7 cellular contexts compared by ENCODE assay signal in genomic region chr4:78664296-78664695, GRCh38.
DNase-seq lines count a peak whose midpoint lies in the region; ATAC-seq and TF ChIP-seq lines count a peak whose summit lies in the region.
"Not testable (repeated sequence)": the region's sequence is repeated elsewhere in the genome, so short reads cannot be mapped to it uniquely, and the experiment has no call there.

No MANE protein-coding gene starts in this region.

- H3K36me3 Mint-ChIP-seq in GM23338 (ENCODE audit: low read depth); activated T-helper 1 cell treated with anti-CD3 and anti-CD28 coated beads, Interleukin-12 subunit alpha, Interleukin-12 subunit beta, Interleukin-2, Interleukin-4 antibody, amounts not matched to agents 30 ng/mL and 10 ng/mL and 1 ng/mL, durations not matched to agents 14 hours and 24 hours and 36 hours (ENCODE audit: low read depth); endothelial cell (ENCODE audit: low read depth, unreplicated experiment); memory B cell; stimulated activated memory B cell treated with anti-CD40 and anti-IgM and Interleukin-4, amounts not matched to agents 10 μg/mL and 1 μg/mL and 100 μg/mL, for 72 hours: not testable (repeated sequence)
- peaks cover 36% of the 10 kb centered on the region for H3K36me3 Mint-ChIP-seq in dendritic cell treated with granulocyte-macrophage colony-stimulating factor and Interleukin-4, amounts not matched to agents 40 ng/mL and 50 ng/mL, for 4 days (ENCODE audit: low read depth)

- TF ChIP-seq CTCF in GM23338 (conservative IDR thresholded peaks at IDR 0.05; ENCODE audit: low read depth in 2 of 2); endothelial cell (IDR thresholded peaks at IDR 0.05; ENCODE audit: unreplicated experiment): not testable (repeated sequence)

- 0 out of 2 replicates have a peak overlapping the region, but pooled peaks have one; percentile 18 for H3K4me2 ChIP-seq in BLaER1
- peak overlapping the region; percentile 34 for H3K4me2 ChIP-seq in GM23338

- not testable (repeated sequence) for H3K9me3 ChIP-seq in BLaER1

- ATAC-seq in GM23338; memory B cell (ENCODE audit: low read depth); stimulated activated memory B cell treated with anti-CD40 and anti-IgM and Interleukin-4, amounts not matched to agents 10 μg/mL and 1 μg/mL and 100 μg/mL, for 72 hours: not testable (repeated sequence)

- intact Hi-C loops in activated T-helper 1 cell treated with anti-CD3 and anti-CD28 coated beads, Interleukin-12 subunit alpha, Interleukin-12 subunit beta, Interleukin-2, Interleukin-4 antibody, amounts not matched to agents 30 ng/mL and 10 ng/mL and 1 ng/mL, durations not matched to agents 14 hours and 24 hours and 36 hours (cut with micrococcal nuclease); dendritic cell treated with granulocyte-macrophage colony-stimulating factor and Interleukin-4, amounts not matched to agents 40 ng/mL and 50 ng/mL, for 4 days (cut with micrococcal nuclease): not testable (repeated sequence)

- not testable (repeated sequence) for H3K9me2 ChIP-seq in GM23338 (ENCODE audit: insufficient read depth)

- H3K79me2 ChIP-seq in GM23338 (replicated peaks; ENCODE audit: insufficient read depth): not testable (repeated sequence)

- H3F3A ChIP-seq in GM23338 (replicated peaks; ENCODE audit: low read depth): not testable (repeated sequence)

- not testable (repeated sequence) for H3K27ac Mint-ChIP-seq in GM23338
- peak overlapping the region; percentile 20 for H3K27ac Mint-ChIP-seq in activated T-helper 1 cell treated with anti-CD3 and anti-CD28 coated beads, Interleukin-12 subunit alpha, Interleukin-12 subunit beta, Interleukin-2, Interleukin-4 antibody, amounts not matched to agents 30 ng/mL and 10 ng/mL and 1 ng/mL, durations not matched to agents 14 hours and 24 hours and 36 hours
- peak overlapping the region; percentile 84 for H3K27ac Mint-ChIP-seq in dendritic cell treated with granulocyte-macrophage colony-stimulating factor and Interleukin-4, amounts not matched to agents 40 ng/mL and 50 ng/mL, for 4 days
- H3K27ac Mint-ChIP-seq in endothelial cell (ENCODE audit: unreplicated experiment): peak overlapping the region; percentile 82
- peak overlapping the region; percentile 15 for H3K27ac Mint-ChIP-seq in memory B cell
- H3K27ac Mint-ChIP-seq in stimulated activated memory B cell treated with anti-CD40 and anti-IgM and Interleukin-4, amounts not matched to agents 10 μg/mL and 1 μg/mL and 100 μg/mL, for 72 hours: peak overlapping the region; percentile 31

- H3K9me3 Mint-ChIP-seq in GM23338; activated T-helper 1 cell treated with anti-CD3 and anti-CD28 coated beads, Interleukin-12 subunit alpha, Interleukin-12 subunit beta, Interleukin-2, Interleukin-4 antibody, amounts not matched to agents 30 ng/mL and 10 ng/mL and 1 ng/mL, durations not matched to agents 14 hours and 24 hours and 36 hours; endothelial cell (ENCODE audit: unreplicated experiment); memory B cell; stimulated activated memory B cell treated with anti-CD40 and anti-IgM and Interleukin-4, amounts not matched to agents 10 μg/mL and 1 μg/mL and 100 μg/mL, for 72 hours: not testable (repeated sequence)
- H3K9me3 Mint-ChIP-seq in dendritic cell treated with granulocyte-macrophage colony-stimulating factor and Interleukin-4, amounts not matched to agents 40 ng/mL and 50 ng/mL, for 4 days: peaks cover 15% of the 10 kb centered on the region

- H4K20me1 ChIP-seq in BLaER1; GM23338 (replicated peaks; ENCODE audit: insufficient read depth): not testable (repeated sequence)

- H3K27me3 Mint-ChIP-seq in GM23338 (ENCODE audit: insufficient read depth, low read depth, poor library complexity); activated T-helper 1 cell treated with anti-CD3 and anti-CD28 coated beads, Interleukin-12 subunit alpha, Interleukin-12 subunit beta, Interleukin-2, Interleukin-4 antibody, amounts not matched to agents 30 ng/mL and 10 ng/mL and 1 ng/mL, durations not matched to agents 14 hours and 24 hours and 36 hours (ENCODE audit: insufficient read depth); dendritic cell treated with granulocyte-macrophage colony-stimulating factor and Interleukin-4, amounts not matched to agents 40 ng/mL and 50 ng/mL, for 4 days; endothelial cell (ENCODE audit: unreplicated experiment); memory B cell; stimulated activated memory B cell treated with anti-CD40 and anti-IgM and Interleukin-4, amounts not matched to agents 10 μg/mL and 1 μg/mL and 100 μg/mL, for 72 hours: not testable (repeated sequence)

- peaks cover 96% of the 10 kb centered on the region for H3K4me1 ChIP-seq in BLaER1
- peaks cover 20% of the 10 kb centered on the region for H3K4me1 ChIP-seq in GM23338 (ENCODE audit: insufficient read depth)

- not testable (repeated sequence) for H3K36me3 ChIP-seq in BLaER1; GM23338 (ENCODE audit: insufficient read depth)

- not testable (repeated sequence) for H3K4me3 ChIP-seq in BLaER1, GM23338

- not testable (repeated sequence) for DNase-seq in GM23338 (ENCODE audit: low spot score); activated T-helper 1 cell treated with anti-CD3 and anti-CD28 coated beads, Interleukin-12 subunit alpha, Interleukin-12 subunit beta, Interleukin-2, Interleukin-4 antibody, amounts not matched to agents 30 ng/mL and 10 ng/mL and 1 ng/mL, durations not matched to agents 14 hours and 24 hours and 36 hours (ENCODE audit: low spot score); endothelial cell (ENCODE audit: low spot score); memory B cell (ENCODE audit: low spot score in 2 of 2)

- H2AFZ ChIP-seq in GM23338: peak overlapping the region; percentile 72

- H3K9ac ChIP-seq in BLaER1: not testable (repeated sequence)

- H3K4me1 Mint-ChIP-seq in GM23338 (peaks cover 26% of the 10 kb centered on the region), endothelial cell (ENCODE audit: unreplicated experiment) (peaks cover 73% of the 10 kb centered on the region), memory B cell (peaks cover 51% of the 10 kb centered on the region)
- H3K4me1 Mint-ChIP-seq in activated T-helper 1 cell treated with anti-CD3 and anti-CD28 coated beads, Interleukin-12 subunit alpha, Interleukin-12 subunit beta, Interleukin-2, Interleukin-4 antibody, amounts not matched to agents 30 ng/mL and 10 ng/mL and 1 ng/mL, durations not matched to agents 14 hours and 24 hours and 36 hours (ENCODE audit: low read depth): peaks cover 67% of the 10 kb centered on the region
- H3K4me1 Mint-ChIP-seq in dendritic cell treated with granulocyte-macrophage colony-stimulating factor and Interleukin-4, amounts not matched to agents 40 ng/mL and 50 ng/mL, for 4 days (ENCODE audit: low read depth): peaks cover 76% of the 10 kb centered on the region
- H3K4me1 Mint-ChIP-seq in stimulated activated memory B cell treated with anti-CD40 and anti-IgM and Interleukin-4, amounts not matched to agents 10 μg/mL and 1 μg/mL and 100 μg/mL, for 72 hours: peaks cover 68% of the 10 kb centered on the region

- not testable (repeated sequence) for H3K27me3 ChIP-seq in BLaER1; GM23338 (ENCODE audit: insufficient read depth)

- H3K4me3 Mint-ChIP-seq in GM23338; activated T-helper 1 cell treated with anti-CD3 and anti-CD28 coated beads, Interleukin-12 subunit alpha, Interleukin-12 subunit beta, Interleukin-2, Interleukin-4 antibody, amounts not matched to agents 30 ng/mL and 10 ng/mL and 1 ng/mL, durations not matched to agents 14 hours and 24 hours and 36 hours; dendritic cell treated with granulocyte-macrophage colony-stimulating factor and Interleukin-4, amounts not matched to agents 40 ng/mL and 50 ng/mL, for 4 days; memory B cell; stimulated activated memory B cell treated with anti-CD40 and anti-IgM and Interleukin-4, amounts not matched to agents 10 μg/mL and 1 μg/mL and 100 μg/mL, for 72 hours: not testable (repeated sequence)
- H3K4me3 Mint-ChIP-seq in endothelial cell (ENCODE audit: unreplicated experiment): peak overlapping the region; percentile 52

- H3K27ac ChIP-seq in BLaER1; GM23338 (ENCODE audit: low read depth): not testable (repeated sequence)
